In genomic region chr3:56784452-56785001, GRCh38 we compare ENCODE assay signal across 9 cellular contexts. TPM values are rescaled to one million over a fixed set of nuclear protein-coding genes. Genes with fewer than 3 reads are reported as not detected.
DNase-seq lines count a peak whose midpoint lies in the region; ATAC-seq and TF ChIP-seq lines count a peak whose summit lies in the region.
"Had no signal": no experiment of that assay in that cellular context is flagged by ENCODE, and none has a peak within 500 bp of the region (broad histone marks: within the 10 kb centered on the region; RNA-seq: fewer than 3 reads in every experiment).

No MANE protein-coding gene starts in this region.

- peak overlapping the region; percentile 92 for H3K27ac Mint-ChIP-seq in MCF 10A (ENCODE audit: low read depth, unreplicated experiment)
- peak overlapping the region; percentile 88 to 98 (median 96) for H3K27ac Mint-ChIP-seq in naive thymus-derived CD8-positive, alpha-beta T cell

- no peaks in the 10 kb centered on the region for H3K36me3 ChIP-seq in left ventricle myocardium inferior

- H3K27me3 Mint-ChIP-seq in MCF 10A (ENCODE audit: insufficient read depth, unreplicated experiment) = no peaks in the 10 kb centered on the region
- no peaks in the 10 kb centered on the region for H3K27me3 Mint-ChIP-seq in naive thymus-derived CD8-positive, alpha-beta T cell

- no peak overlapping the region for H3K4me3 ChIP-seq in left ventricle myocardium inferior

- intact Hi-C loops in left ventricle myocardium inferior (cut with micrococcal nuclease) = no loop called here
- intact Hi-C loops in cardiac septum (cut with DNase I) = no loop called here
- intact Hi-C loops in MCF 10A (cut with micrococcal nuclease) = no loop called here

- H3K27ac ChIP-seq in left ventricle myocardium inferior (replicated peaks) = peak overlapping the region; percentile 80

- H3K27me3 ChIP-seq in left ventricle myocardium inferior (ENCODE audit: low read depth) = no peaks in the 10 kb centered on the region

- CTCF ChIA-PET in MCF 10A (lab: Yijun Ruan, JAX) = interaction anchor here (1.7 to 5.7 kb wide), 2 partner anchors 15 to 211 kb away, joined by 6 to 63 read pairs; partner anchors contain the start of gene ARHGEF3

- no peak for DNase-seq in left ventricle myocardium inferior
- no peak for DNase-seq in cardiac septum (ENCODE audit: low spot score)
- DNase-seq in MCF 10A (ENCODE audit: unreplicated experiment) = no peak
- no peak for DNase-seq in naive thymus-derived CD8-positive, alpha-beta T cell
- DNase-seq in DMS 273 treated with DMSO at 0.1 percent for 48 hours (lab: John Stamatoyannopoulos, UW) = no peak
- no peak for DNase-seq in NCI-H1105 treated with DMSO at 0.1 percent for 48 hours (lab: John Stamatoyannopoulos, UW)
- DNase-seq: H9 had no signal

- H3K36me3 Mint-ChIP-seq in MCF 10A (ENCODE audit: insufficient read depth, unreplicated experiment) = no peaks in the 10 kb centered on the region
- H3K36me3 Mint-ChIP-seq in naive thymus-derived CD8-positive, alpha-beta T cell = peaks cover 0 to 16% (median 13%) of the 10 kb centered on the region in 3 donors

- H3K9me3 Mint-ChIP-seq in MCF 10A (ENCODE audit: unreplicated experiment) = no peaks in the 10 kb centered on the region
- peaks cover 0 to 5% (median 0%) of the 10 kb centered on the region in 9 donors for H3K9me3 Mint-ChIP-seq in naive thymus-derived CD8-positive, alpha-beta T cell
- H3K9me3 Mint-ChIP-seq: H9 had no signal

- no peaks in the 10 kb centered on the region for H3K9me3 ChIP-seq in left ventricle myocardium inferior (replicated peaks)

- peaks cover 87% of the 10 kb centered on the region for H3K4me1 ChIP-seq in left ventricle myocardium inferior

- no peak for TF ChIP-seq POLR2A in GM18505 (IDR thresholded peaks at IDR 0.05; ENCODE audit: borderline replicate concordance, extremely low read depth, insufficient read depth, insufficient read length)

- POLR2A ChIA-PET in MCF 10A (lab: Yijun Ruan, JAX) = interaction anchor here (0.8 to 3.7 kb wide), 6 partner anchors 8 to 83 kb away, joined by 3 to 32 read pairs (median 4); partner anchors contain the start of gene ARHGEF3
- POLR2A ChIA-PET in naive thymus-derived CD8-positive, alpha-beta T cell (lab: Charles Lee) = interaction anchor here (1.0 to 12.7 kb wide), 9 partner anchors 9 to 191 kb away, joined by 3 to 278 read pairs (median 13); partner anchors contain the start of genes ARHGEF3 and TASOR

- TSS peak; percentile 83 for BruUV-seq in MCF 10A (replicated peaks; lab: Mats Ljungman, UMichigan)

- ATAC-seq in naive thymus-derived CD8-positive, alpha-beta T cell = no peak
- ATAC-seq in GM18520 (IDR thresholded peaks at IDR 0.05; ENCODE audit: unreplicated experiment) = no peak
- no peak for ATAC-seq in GM18505 (IDR thresholded peaks at IDR 0.05; ENCODE audit: unreplicated experiment)

- no peak for TF ChIP-seq CTCF in left ventricle myocardium inferior (IDR thresholded peaks at IDR 0.05; ENCODE audit: borderline replicate concordance)
- TF ChIP-seq CTCF in MCF 10A (IDR thresholded peaks at IDR 0.05; ENCODE audit: unreplicated experiment) = no peak

- no peak overlapping the region for H3K4me3 Mint-ChIP-seq in MCF 10A (ENCODE audit: unreplicated experiment)
- H3K4me3 Mint-ChIP-seq in naive thymus-derived CD8-positive, alpha-beta T cell = peak overlapping the region; percentile 54 to 84 (median 78)
- H3K4me3 Mint-ChIP-seq: H9 had no signal

- peaks cover 42% of the 10 kb centered on the region for H3K4me1 Mint-ChIP-seq in MCF 10A (ENCODE audit: insufficient read depth, unreplicated experiment)
- H3K4me1 Mint-ChIP-seq in naive thymus-derived CD8-positive, alpha-beta T cell = peaks cover 49 to 100% (median 98%) of the 10 kb centered on the region in 4 donors

RNA-seq across cellular contexts. Expression of gene ARHGEF3, which starts 17.2 kb away (rescaled TPM):
- total RNA-seq in left ventricle myocardium inferior (16.5 TPM), cardiac septum (23.1 TPM), MCF 10A (2022) (10.6 and 13.1 TPM in 2 replicates)
- 100 to 1,000 TPM; 118 to 123 TPM for total RNA-seq in naive thymus-derived CD8-positive, alpha-beta T cell
- 100 to 1,000 TPM in 1 of 3 donors, 10 to 100 TPM in 2; 95.3 to 101 (median 96.9) TPM for polyA plus RNA-seq in naive thymus-derived CD8-positive, alpha-beta T cell
